ENCODE assay signal across 1 cellular context in the genomic region with DNA sequence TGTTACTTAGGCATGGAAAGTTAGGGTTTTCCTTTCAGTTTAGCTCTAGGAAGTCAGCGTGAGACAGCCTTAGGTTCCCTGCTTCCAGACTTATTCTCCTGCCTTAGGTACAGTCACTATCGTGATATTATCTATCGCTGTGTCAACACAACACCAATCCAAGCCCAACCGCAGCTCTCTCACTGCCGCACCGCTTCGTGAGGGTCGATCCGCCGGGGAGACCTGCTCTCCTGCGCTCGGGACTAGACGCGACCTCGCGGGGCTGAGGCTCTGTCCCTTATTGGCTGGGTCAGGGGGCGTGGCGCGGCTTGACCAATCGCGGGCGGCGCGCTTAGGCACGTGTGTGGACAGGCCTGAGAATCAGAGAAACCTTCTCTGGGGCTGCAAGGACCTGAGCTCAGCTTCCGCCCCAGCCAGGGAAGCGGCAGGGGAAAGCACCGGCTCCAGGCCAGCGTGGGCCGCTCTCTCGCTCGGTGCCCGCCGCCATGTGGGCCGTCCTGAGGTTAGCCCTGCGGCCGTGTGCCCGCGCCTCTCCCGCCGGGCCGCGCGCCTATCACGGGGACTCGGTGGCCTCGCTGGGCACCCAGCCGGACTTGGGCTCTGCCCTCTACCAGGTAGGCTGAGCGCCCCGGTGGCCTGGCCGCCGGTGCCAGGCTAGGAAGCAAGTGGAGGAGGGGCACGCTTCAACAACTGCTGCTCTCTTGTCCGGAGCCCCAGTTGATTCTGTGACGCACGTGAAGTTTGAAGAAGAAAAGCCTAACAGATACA.
TF ChIP-seq lines count a peak whose summit lies in the region.

A gene (plus strand): TSS at position 400 of the 768 bp plus-strand sequence. CDS start 86 bp downstream, at position 486.

TF ChIP-seq in HepG2, 621 proteins besides CTCF, POLR2A, EP300 and RAD21 (continued from another document and continues in another):
- TF ChIP-seq, protein P1, sequence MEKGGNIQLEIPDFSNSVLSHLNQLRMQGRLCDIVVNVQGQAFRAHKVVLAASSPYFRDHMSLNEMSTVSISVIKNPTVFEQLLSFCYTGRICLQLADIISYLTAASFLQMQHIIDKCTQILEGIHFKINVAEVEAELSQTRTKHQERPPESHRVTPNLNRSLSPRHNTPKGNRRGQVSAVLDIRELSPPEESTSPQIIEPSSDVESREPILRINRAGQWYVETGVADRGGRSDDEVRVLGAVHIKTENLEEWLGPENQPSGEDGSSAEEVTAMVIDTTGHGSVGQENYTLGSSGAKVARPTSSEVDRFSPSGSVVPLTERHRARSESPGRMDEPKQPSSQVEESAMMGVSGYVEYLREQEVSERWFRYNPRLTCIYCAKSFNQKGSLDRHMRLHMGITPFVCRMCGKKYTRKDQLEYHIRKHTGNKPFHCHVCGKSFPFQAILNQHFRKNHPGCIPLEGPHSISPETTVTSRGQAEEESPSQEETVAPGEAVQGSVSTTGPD (CRISPR knock-in tag; IDR thresholded peaks at IDR 0.05), result no peak
- TF ChIP-seq, protein P2, sequence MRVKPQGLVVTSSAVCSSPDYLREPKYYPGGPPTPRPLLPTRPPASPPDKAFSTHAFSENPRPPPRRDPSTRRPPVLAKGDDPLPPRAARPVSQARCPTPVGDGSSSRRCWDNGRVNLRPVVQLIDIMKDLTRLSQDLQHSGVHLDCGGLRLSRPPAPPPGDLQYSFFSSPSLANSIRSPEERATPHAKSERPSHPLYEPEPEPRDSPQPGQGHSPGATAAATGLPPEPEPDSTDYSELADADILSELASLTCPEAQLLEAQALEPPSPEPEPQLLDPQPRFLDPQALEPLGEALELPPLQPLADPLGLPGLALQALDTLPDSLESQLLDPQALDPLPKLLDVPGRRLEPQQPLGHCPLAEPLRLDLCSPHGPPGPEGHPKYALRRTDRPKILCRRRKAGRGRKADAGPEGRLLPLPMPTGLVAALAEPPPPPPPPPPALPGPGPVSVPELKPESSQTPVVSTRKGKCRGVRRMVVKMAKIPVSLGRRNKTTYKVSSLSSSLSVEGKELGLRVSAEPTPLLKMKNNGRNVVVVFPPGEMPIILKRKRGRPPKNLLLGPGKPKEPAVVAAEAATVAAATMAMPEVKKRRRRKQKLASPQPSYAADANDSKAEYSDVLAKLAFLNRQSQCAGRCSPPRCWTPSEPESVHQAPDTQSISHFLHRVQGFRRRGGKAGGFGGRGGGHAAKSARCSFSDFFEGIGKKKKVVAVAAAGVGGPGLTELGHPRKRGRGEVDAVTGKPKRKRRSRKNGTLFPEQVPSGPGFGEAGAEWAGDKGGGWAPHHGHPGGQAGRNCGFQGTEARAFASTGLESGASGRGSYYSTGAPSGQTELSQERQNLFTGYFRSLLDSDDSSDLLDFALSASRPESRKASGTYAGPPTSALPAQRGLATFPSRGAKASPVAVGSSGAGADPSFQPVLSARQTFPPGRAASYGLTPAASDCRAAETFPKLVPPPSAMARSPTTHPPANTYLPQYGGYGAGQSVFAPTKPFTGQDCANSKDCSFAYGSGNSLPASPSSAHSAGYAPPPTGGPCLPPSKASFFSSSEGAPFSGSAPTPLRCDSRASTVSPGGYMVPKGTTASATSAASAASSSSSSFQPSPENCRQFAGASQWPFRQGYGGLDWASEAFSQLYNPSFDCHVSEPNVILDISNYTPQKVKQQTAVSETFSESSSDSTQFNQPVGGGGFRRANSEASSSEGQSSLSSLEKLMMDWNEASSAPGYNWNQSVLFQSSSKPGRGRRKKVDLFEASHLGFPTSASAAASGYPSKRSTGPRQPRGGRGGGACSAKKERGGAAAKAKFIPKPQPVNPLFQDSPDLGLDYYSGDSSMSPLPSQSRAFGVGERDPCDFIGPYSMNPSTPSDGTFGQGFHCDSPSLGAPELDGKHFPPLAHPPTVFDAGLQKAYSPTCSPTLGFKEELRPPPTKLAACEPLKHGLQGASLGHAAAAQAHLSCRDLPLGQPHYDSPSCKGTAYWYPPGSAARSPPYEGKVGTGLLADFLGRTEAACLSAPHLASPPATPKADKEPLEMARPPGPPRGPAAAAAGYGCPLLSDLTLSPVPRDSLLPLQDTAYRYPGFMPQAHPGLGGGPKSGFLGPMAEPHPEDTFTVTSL (CRISPR knock-in tag; IDR thresholded peaks at IDR 0.05; ENCODE audit: borderline replicate concordance), result 0 out of 2 replicates have a peak, but pooled peaks have one; percentile 31
- TF ChIP-seq CENPX (CRISPR knock-in tag; IDR thresholded peaks at IDR 0.05), result no peak
- TF ChIP-seq HOXA5 (CRISPR knock-in tag; IDR thresholded peaks at IDR 0.05), result 0 out of 2 replicates have a peak, but pooled peaks have one; percentile 60
- TF ChIP-seq ZNF124 (CRISPR knock-in tag; IDR thresholded peaks at IDR 0.05), result peak; percentile 18; the same call in 1 of the 2 replicates
- no peak for TF ChIP-seq PTBP1 (IDR thresholded peaks at IDR 0.05; ENCODE audit: low read depth, low read length, poor library complexity, severe bottlenecking)
- no peak for TF ChIP-seq CEBPG (CRISPR knock-in tag; IDR thresholded peaks at IDR 0.05)
- no peak for TF ChIP-seq ZFP36L2 (CRISPR knock-in tag; IDR thresholded peaks at IDR 0.05)
- TF ChIP-seq ZMYM4 (CRISPR knock-in tag; IDR thresholded peaks at IDR 0.05), result peak; percentile 97
- TF ChIP-seq ZNF713 (CRISPR knock-in tag; IDR thresholded peaks at IDR 0.05), result no peak
- TF ChIP-seq, protein P3, sequence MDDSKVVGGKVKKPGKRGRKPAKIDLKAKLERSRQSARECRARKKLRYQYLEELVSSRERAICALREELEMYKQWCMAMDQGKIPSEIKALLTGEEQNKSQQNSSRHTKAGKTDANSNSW (CRISPR knock-in tag; IDR thresholded peaks at IDR 0.05; ENCODE audit: borderline replicate concordance), result no peak
- TF ChIP-seq, protein P4, sequence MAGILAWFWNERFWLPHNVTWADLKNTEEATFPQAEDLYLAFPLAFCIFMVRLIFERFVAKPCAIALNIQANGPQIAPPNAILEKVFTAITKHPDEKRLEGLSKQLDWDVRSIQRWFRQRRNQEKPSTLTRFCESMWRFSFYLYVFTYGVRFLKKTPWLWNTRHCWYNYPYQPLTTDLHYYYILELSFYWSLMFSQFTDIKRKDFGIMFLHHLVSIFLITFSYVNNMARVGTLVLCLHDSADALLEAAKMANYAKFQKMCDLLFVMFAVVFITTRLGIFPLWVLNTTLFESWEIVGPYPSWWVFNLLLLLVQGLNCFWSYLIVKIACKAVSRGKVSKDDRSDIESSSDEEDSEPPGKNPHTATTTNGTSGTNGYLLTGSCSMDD (CRISPR knock-in tag; IDR thresholded peaks at IDR 0.05), result no peak
- TF ChIP-seq, protein P5, sequence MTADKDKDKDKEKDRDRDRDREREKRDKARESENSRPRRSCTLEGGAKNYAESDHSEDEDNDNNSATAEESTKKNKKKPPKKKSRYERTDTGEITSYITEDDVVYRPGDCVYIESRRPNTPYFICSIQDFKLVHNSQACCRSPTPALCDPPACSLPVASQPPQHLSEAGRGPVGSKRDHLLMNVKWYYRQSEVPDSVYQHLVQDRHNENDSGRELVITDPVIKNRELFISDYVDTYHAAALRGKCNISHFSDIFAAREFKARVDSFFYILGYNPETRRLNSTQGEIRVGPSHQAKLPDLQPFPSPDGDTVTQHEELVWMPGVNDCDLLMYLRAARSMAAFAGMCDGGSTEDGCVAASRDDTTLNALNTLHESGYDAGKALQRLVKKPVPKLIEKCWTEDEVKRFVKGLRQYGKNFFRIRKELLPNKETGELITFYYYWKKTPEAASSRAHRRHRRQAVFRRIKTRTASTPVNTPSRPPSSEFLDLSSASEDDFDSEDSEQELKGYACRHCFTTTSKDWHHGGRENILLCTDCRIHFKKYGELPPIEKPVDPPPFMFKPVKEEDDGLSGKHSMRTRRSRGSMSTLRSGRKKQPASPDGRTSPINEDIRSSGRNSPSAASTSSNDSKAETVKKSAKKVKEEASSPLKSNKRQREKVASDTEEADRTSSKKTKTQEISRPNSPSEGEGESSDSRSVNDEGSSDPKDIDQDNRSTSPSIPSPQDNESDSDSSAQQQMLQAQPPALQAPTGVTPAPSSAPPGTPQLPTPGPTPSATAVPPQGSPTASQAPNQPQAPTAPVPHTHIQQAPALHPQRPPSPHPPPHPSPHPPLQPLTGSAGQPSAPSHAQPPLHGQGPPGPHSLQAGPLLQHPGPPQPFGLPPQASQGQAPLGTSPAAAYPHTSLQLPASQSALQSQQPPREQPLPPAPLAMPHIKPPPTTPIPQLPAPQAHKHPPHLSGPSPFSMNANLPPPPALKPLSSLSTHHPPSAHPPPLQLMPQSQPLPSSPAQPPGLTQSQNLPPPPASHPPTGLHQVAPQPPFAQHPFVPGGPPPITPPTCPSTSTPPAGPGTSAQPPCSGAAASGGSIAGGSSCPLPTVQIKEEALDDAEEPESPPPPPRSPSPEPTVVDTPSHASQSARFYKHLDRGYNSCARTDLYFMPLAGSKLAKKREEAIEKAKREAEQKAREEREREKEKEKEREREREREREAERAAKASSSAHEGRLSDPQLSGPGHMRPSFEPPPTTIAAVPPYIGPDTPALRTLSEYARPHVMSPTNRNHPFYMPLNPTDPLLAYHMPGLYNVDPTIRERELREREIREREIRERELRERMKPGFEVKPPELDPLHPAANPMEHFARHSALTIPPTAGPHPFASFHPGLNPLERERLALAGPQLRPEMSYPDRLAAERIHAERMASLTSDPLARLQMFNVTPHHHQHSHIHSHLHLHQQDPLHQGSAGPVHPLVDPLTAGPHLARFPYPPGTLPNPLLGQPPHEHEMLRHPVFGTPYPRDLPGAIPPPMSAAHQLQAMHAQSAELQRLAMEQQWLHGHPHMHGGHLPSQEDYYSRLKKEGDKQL (CRISPR knock-in tag; IDR thresholded peaks at IDR 0.05; ENCODE audit: low read depth), result peak; percentile 61; the same call in 1 of the 2 replicates
- no peak for TF ChIP-seq ATM (IDR thresholded peaks at IDR 0.05; ENCODE audit: borderline replicate concordance)
- TF ChIP-seq, protein P6, sequence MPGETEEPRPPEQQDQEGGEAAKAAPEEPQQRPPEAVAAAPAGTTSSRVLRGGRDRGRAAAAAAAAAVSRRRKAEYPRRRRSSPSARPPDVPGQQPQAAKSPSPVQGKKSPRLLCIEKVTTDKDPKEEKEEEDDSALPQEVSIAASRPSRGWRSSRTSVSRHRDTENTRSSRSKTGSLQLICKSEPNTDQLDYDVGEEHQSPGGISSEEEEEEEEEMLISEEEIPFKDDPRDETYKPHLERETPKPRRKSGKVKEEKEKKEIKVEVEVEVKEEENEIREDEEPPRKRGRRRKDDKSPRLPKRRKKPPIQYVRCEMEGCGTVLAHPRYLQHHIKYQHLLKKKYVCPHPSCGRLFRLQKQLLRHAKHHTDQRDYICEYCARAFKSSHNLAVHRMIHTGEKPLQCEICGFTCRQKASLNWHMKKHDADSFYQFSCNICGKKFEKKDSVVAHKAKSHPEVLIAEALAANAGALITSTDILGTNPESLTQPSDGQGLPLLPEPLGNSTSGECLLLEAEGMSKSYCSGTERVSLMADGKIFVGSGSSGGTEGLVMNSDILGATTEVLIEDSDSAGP (CRISPR knock-in tag; IDR thresholded peaks at IDR 0.05; ENCODE audit: borderline replicate concordance), result peak; percentile 91
- TF ChIP-seq RXRB (CRISPR knock-in tag; IDR thresholded peaks at IDR 0.05; ENCODE audit: borderline replicate concordance), result peak; percentile 13; the same call in 1 of the 2 replicates
- no peak for TF ChIP-seq ZNF883 (CRISPR knock-in tag; IDR thresholded peaks at IDR 0.05; ENCODE audit: not compliant biosample characterization)
- peak; percentile 73 for TF ChIP-seq RXRA (CRISPR knock-in tag; IDR thresholded peaks at IDR 0.05)
- no peak for TF ChIP-seq HOXD1 (CRISPR knock-in tag; IDR thresholded peaks at IDR 0.05)
- TF ChIP-seq ZNF747 (CRISPR knock-in tag; IDR thresholded peaks at IDR 0.05; ENCODE audit: borderline replicate concordance), result no peak
- 0 out of 2 replicates have a peak, but pooled peaks have one; percentile 23 for TF ChIP-seq ZNF746 (CRISPR knock-in tag; IDR thresholded peaks at IDR 0.05)
- TF ChIP-seq KDM6A (CRISPR knock-in tag; IDR thresholded peaks at IDR 0.05; ENCODE audit: low read depth), result no peak
- TF ChIP-seq, protein P7, sequence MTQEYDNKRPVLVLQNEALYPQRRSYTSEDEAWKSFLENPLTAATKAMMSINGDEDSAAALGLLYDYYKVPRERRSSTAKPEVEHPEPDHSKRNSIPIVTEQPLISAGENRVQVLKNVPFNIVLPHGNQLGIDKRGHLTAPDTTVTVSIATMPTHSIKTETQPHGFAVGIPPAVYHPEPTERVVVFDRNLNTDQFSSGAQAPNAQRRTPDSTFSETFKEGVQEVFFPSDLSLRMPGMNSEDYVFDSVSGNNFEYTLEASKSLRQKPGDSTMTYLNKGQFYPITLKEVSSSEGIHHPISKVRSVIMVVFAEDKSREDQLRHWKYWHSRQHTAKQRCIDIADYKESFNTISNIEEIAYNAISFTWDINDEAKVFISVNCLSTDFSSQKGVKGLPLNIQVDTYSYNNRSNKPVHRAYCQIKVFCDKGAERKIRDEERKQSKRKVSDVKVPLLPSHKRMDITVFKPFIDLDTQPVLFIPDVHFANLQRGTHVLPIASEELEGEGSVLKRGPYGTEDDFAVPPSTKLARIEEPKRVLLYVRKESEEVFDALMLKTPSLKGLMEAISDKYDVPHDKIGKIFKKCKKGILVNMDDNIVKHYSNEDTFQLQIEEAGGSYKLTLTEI (CRISPR knock-in tag; conservative IDR thresholded peaks at IDR 0.05), result no peak
- TF ChIP-seq MYC (CRISPR knock-in tag; IDR thresholded peaks at IDR 0.05; ENCODE audit: borderline replicate concordance), result peak; percentile 96
- TF ChIP-seq KLF11 (CRISPR knock-in tag; IDR thresholded peaks at IDR 0.05), result peak; percentile 89; the same call in 1 of the 2 replicates
- TF ChIP-seq SRY (CRISPR knock-in tag; IDR thresholded peaks at IDR 0.05), result peak; percentile 77; the same call in 1 of the 2 replicates
- TF ChIP-seq ZSCAN21 (CRISPR knock-in tag; IDR thresholded peaks at IDR 0.05; ENCODE audit: borderline replicate concordance), result peak; percentile 91
- peak; percentile 96 for TF ChIP-seq POLR2G (IDR thresholded peaks at IDR 0.05; ENCODE audit: low read depth, low read length)
